Comparison of ENCODE assay signal across 8 cellular contexts in the genomic region with DNA sequence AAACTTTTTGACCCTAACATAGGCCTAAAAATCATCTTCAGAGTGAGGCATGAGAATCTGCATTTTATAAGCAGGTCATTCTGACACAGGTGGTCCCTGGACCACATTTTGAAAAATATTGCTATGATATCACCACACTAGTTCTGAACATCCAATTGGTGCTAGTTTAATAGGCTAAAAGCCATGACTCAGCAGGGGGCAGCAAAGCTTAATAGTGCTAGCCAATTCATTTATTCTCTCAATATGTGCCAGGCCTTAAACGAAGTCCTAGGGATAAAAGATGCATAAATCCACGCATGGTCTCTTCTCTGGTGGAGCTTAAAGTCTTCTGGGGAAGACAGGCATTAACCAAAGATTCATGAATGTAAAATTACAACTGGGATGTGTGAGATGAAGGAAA. TPM values are rescaled to one million over a fixed set of nuclear protein-coding genes. Genes with fewer than 3 reads are reported as not detected.
DNase-seq lines count a peak whose midpoint lies in the region; ATAC-seq, FAIRE-seq and TF ChIP-seq lines count a peak whose summit lies in the region.

No MANE protein-coding gene starts in this region.

- POLR2A ChIA-PET in A549 (lab: Yijun Ruan, JAX), result interaction anchor here (1.4 kb wide), 1 partner anchor 9 kb away, joined by 5 read pairs; no protein-coding TSS in a partner anchor

- H3K9me3 ChIP-seq in A549, result no peaks in the 10 kb centered on the region

- H3K4me3 ChIP-seq in A549, result no peak overlapping the region
- H3K4me3 ChIP-seq in fibroblast of pulmonary artery (replicated peaks; ENCODE audit: low read depth, low read length), result no peak overlapping the region

- CTCF ChIA-PET in A549 (lab: Yijun Ruan, JAX), result interaction anchor here (0.6 to 2.0 kb wide), 11 partner anchors 10 to 416 kb away, joined by 3 to 12 read pairs (median 3); a partner anchor contains a TSS

- ATAC-seq in A549, result peak; percentile 56 to 80; a peak in 5 of 6 replicates
- ATAC-seq in GM21423 (IDR thresholded peaks at IDR 0.05; ENCODE audit: unreplicated experiment), result no peak
- ATAC-seq in GM19351 (IDR thresholded peaks at IDR 0.05; ENCODE audit: unreplicated experiment), result no peak

- no peak overlapping the region for H3K4me2 ChIP-seq in A549

- H3K27ac ChIP-seq in A549, result 0 out of 6 replicates have a peak overlapping the region, but pooled peaks of 1 of the 2 experiments have one; percentile 16

- peak; percentile 57 to 72 for TF ChIP-seq RAD21 in A549 (conservative IDR thresholded peaks at IDR 0.05 in 1 of 2, IDR thresholded peaks at IDR 0.05 in 1 of 2)

- DNase-seq in A549 (ENCODE audit: low read depth in 1 of 2, low spot score in 1 of 2) (peak in 1 of 2 experiments; percentile 51), RPMI7951 (ENCODE audit: low read depth) (peak; percentile 45), fibroblast of pulmonary artery (ENCODE audit: low read depth) (peak; percentile 75)
- no peak for DNase-seq in stimulated activated naive CD4-positive, alpha-beta T cell (lab: John Stamatoyannopoulos, UW)
- no peak for DNase-seq in activated effector memory CD4-positive, alpha-beta T cell treated with anti-CD3 and anti-CD28 coated beads, Interleukin-2, amount 50 U/mL, for 16 hours

- 58% methylated on average over 2 of the region's 2 CpGs for WGBS in A549 (ENCODE audit: missing lambda C conversion rate)

- no peak for FAIRE-seq in A549 (lab: Jason Lieb, UNC)

- no peak for TF ChIP-seq EP300 in A549 (IDR thresholded peaks at IDR 0.05)

- peak; percentile 54 for TF ChIP-seq CTCF in A549 (IDR thresholded peaks at IDR 0.05)
- peak; percentile 51 for TF ChIP-seq CTCF in GM12873 (IDR thresholded peaks at IDR 0.05; ENCODE audit: insufficient read depth, low read depth, low read length, missing control alignments)
- TF ChIP-seq CTCF in fibroblast of pulmonary artery (IDR thresholded peaks at IDR 0.05; ENCODE audit: low read length, missing control alignments), result peak; percentile 59

- TF ChIP-seq POLR2A in A549 (IDR thresholded peaks at IDR 0.05; ENCODE audit: low read length), result no peak

- peaks cover 6% of the 10 kb centered on the region; the same call in 1 of the 3 replicates for H3K4me1 ChIP-seq in A549

TF ChIP-seq in A549, 52 proteins besides CTCF, POLR2A, EP300 and RAD21:
- no peak for TF ChIP-seq KDM1A (IDR thresholded peaks at IDR 0.05; ENCODE audit: low read depth)
- TF ChIP-seq HDAC2 (IDR thresholded peaks at IDR 0.05), result no peak
- no peak for TF ChIP-seq PHF8 (IDR thresholded peaks at IDR 0.05; ENCODE audit: borderline replicate concordance, low read depth)
- TF ChIP-seq EHF (CRISPR knock-in tag; IDR thresholded peaks at IDR 0.05), result no peak
- peak; percentile 58 for TF ChIP-seq SMC3 (IDR thresholded peaks at IDR 0.05)
- TF ChIP-seq MAFK (IDR thresholded peaks at IDR 0.05; ENCODE audit: partially characterized antibody), result peak; percentile 90
- no peak for TF ChIP-seq ZFP36 (IDR thresholded peaks at IDR 0.05; ENCODE audit: borderline replicate concordance, partially characterized antibody)

RNA-seq across cellular contexts. Expression of a gene that starts 10.2 kb away (rescaled TPM):
- polyA plus RNA-seq in A549 (2011; rRNA removed), result 24.1 and 30.7 TPM in 2 replicates
- polyA plus RNA-seq in A549 (2012; cell fraction: cytosol; rRNA removed), result 36.7 and 40.5 TPM in 2 replicates
- polyA plus RNA-seq in A549 (2012; cell fraction: nucleus; rRNA removed), result 81.2 and 109 TPM in 2 replicates
- polyA plus RNA-seq in A549 (2017; fragmentation: RNase III; extraction: RNeasy Plus Mini Kit Qiagen cat#74134 plus additional on column Dnase treatment), result 21.3 to 22.6 TPM (median 21.4 TPM) in 3 replicates
- polyA minus RNA-seq in A549 (2011; rRNA and poly(A)+ RNA removed), result 35.3 and 36.8 TPM in 2 replicates
- total RNA-seq in RPMI7951 (2014; rRNA removed; shearing (Covaris generic)), result 11.9 and 14.9 TPM in 2 replicates

RNA-seq across cellular contexts. Expression of a gene that starts 28.9 kb away (rescaled TPM):
- polyA plus RNA-seq in A549 (2011; rRNA removed), result 10.4 and 10.7 TPM in 2 replicates
- 3.3 and 4.3 TPM in 2 replicates for polyA plus RNA-seq in A549 (2012; cell fraction: cytosol; rRNA removed)
- 1.8 and 2.7 TPM in 2 replicates for polyA plus RNA-seq in A549 (2012; cell fraction: nucleus; rRNA removed)
- polyA plus RNA-seq in A549 (2017; fragmentation: RNase III; extraction: RNeasy Plus Mini Kit Qiagen cat#74134 plus additional on column Dnase treatment), result 6.6 to 7.3 TPM (median 6.8 TPM) in 3 replicates
- polyA minus RNA-seq in A549 (2011; rRNA and poly(A)+ RNA removed), result 18.8 and 19.9 TPM in 2 replicates
- total RNA-seq in RPMI7951 (2014; rRNA removed; shearing (Covaris generic)), result 4.6 and 4.8 TPM in 2 replicates

Comparison
In these comparisons a context has a peak if more than half of its experiments do, and no peak if none do; other contexts are left out.
1. ATAC-seq: peak in A549 (2 of 2); none in GM21423 (single experiment) and GM19351 (single experiment).
2. DNase-seq: peak in RPMI7951 (single experiment) and fibroblast of pulmonary artery (single experiment); none in stimulated activated naive CD4-positive, alpha-beta T cell (0 of 6) and activated effector memory CD4-positive, alpha-beta T cell treated with anti-CD3 and anti-CD28 coated beads, Interleukin-2, amount 50 U/mL, for 16 hours (single experiment).
3. Peak in every context shown above with its lines, with median percentiles within 50 percentile points of each other: CTCF ChIP-seq.